In genomic region chr10:14659626-14660196, GRCh38 we compare ENCODE assay signal across 8 cellular contexts.
DNase-seq lines count a peak whose midpoint lies in the region; ATAC-seq and TF ChIP-seq lines count a peak whose summit lies in the region.

No MANE protein-coding gene starts in this region.

- no peaks in the 10 kb centered on the region for H3K9me2 ChIP-seq in SK-N-SH

- peaks cover 0 to 3% (median under 1%) of the 10 kb centered on the region in 4 donors for H3K4me1 ChIP-seq in esophagus muscularis mucosa
- no peaks in the 10 kb centered on the region for H3K4me1 ChIP-seq in thyroid gland
- H3K4me1 ChIP-seq in SK-N-SH (ENCODE audit: control insufficient read depth in 1 of 2, insufficient read depth in 2 of 2, low read depth in 1 of 2, low read length in 1 of 2): peaks cover 0 to 3% of the 10 kb centered on the region in 2 experiments; a peak in 1 of 4 replicates

- ATAC-seq in HG03039 (IDR thresholded peaks at IDR 0.05; ENCODE audit: unreplicated experiment): peak; percentile 82
- ATAC-seq in esophagus mucosa: peak; percentile 39

- TF ChIP-seq CTCF in esophagus muscularis mucosa (IDR thresholded peaks at IDR 0.05): no peak
- TF ChIP-seq CTCF in thyroid gland (IDR thresholded peaks at IDR 0.05): no peak
- TF ChIP-seq CTCF in SK-N-SH (IDR thresholded peaks at IDR 0.05): no peak

- DNase-seq in GM19238 (ENCODE audit: insufficient read length, low spot score) (peak; percentile 44), SKM-1 (lab: John Stamatoyannopoulos, UW; ENCODE audit: unreplicated experiment) (peak; percentile 83), esophagus muscularis mucosa (ENCODE audit: extremely low spot score) (no peak), thyroid gland (no peak), SK-N-SH (no peak), posterior cingulate gyrus (no peak)

- H2AFZ ChIP-seq in SK-N-SH (ENCODE audit: low read depth): no peak overlapping the region

- TF ChIP-seq RAD21 in SK-N-SH (IDR thresholded peaks at IDR 0.05; ENCODE audit: low read length): no peak

- H3K27ac ChIP-seq in esophagus muscularis mucosa (replicated peaks in 1 of 4) (no peak overlapping the region), thyroid gland (no peak overlapping the region), SK-N-SH (ENCODE audit: low read depth in 2 of 2, low read length in 1 of 2) (no peak overlapping the region)

- no peaks in the 10 kb centered on the region for H4K20me1 ChIP-seq in SK-N-SH (ENCODE audit: insufficient read depth)

- no peak for TF ChIP-seq EP300 in esophagus muscularis mucosa (IDR thresholded peaks at IDR 0.05)
- no peak for TF ChIP-seq EP300 in SK-N-SH (IDR thresholded peaks at IDR 0.05; ENCODE audit: borderline replicate concordance in 1 of 2, low read depth in 1 of 2, low read length in 1 of 2)

- H3K36me3 ChIP-seq in esophagus muscularis mucosa (no peaks in the 10 kb centered on the region), thyroid gland (no peaks in the 10 kb centered on the region), SK-N-SH (replicated peaks in 1 of 2; ENCODE audit: control insufficient read depth in 1 of 2, insufficient read depth in 2 of 2, low read length in 1 of 2) (no peaks in the 10 kb centered on the region)

- no peak overlapping the region for H3K9ac ChIP-seq in SK-N-SH

- TF ChIP-seq POLR2A in esophagus muscularis mucosa (IDR thresholded peaks at IDR 0.05; ENCODE audit: low read depth) (no peak), thyroid gland (IDR thresholded peaks at IDR 0.05) (no peak)

- H3K27me3 ChIP-seq in esophagus muscularis mucosa: no peaks in the 10 kb centered on the region
- no peaks in the 10 kb centered on the region for H3K27me3 ChIP-seq in thyroid gland
- H3K27me3 ChIP-seq in SK-N-SH (ENCODE audit: insufficient read depth): no peaks in the 10 kb centered on the region

- no peaks in the 10 kb centered on the region for H3F3A ChIP-seq in SK-N-SH (replicated peaks; ENCODE audit: insufficient read depth)

- CTCF ChIA-PET in SK-N-SH (lab: Yijun Ruan, JAX): no interaction called here

- H3K9me3 ChIP-seq in esophagus muscularis mucosa (no peaks in the 10 kb centered on the region), thyroid gland (no peaks in the 10 kb centered on the region), SK-N-SH (no peaks in the 10 kb centered on the region)

- no peaks in the 10 kb centered on the region for H3K79me2 ChIP-seq in SK-N-SH (ENCODE audit: insufficient read depth)

- no peak overlapping the region for H3K4me3 ChIP-seq in esophagus muscularis mucosa
- no peak overlapping the region for H3K4me3 ChIP-seq in thyroid gland (replicated peaks in 1 of 3)
- H3K4me3 ChIP-seq in SK-N-SH (ENCODE audit: low read depth in 2 of 2, low read length in 1 of 2): no peak overlapping the region

- POLR2A ChIA-PET in SK-N-SH (lab: Yijun Ruan, JAX): no interaction called here

- H3K4me2 ChIP-seq in SK-N-SH: no peak overlapping the region

- WGBS in esophagus muscularis mucosa: 81% methylated on average over 7 of the region's 7 CpGs
- whole genome bisulfite sequencing in thyroid gland, 2 donors: 77 to 86% methylated on average over 7 of the region's 7 CpGs
- 56% methylated on average over 7 of the region's 7 CpGs for WGBS in SK-N-SH (ENCODE audit: low lambda C conversion rate)

- intact Hi-C loops in esophagus muscularis mucosa (cut with DNase I): loop anchor here (10.0 kb wide), 1 partner anchor 55 kb away; no protein-coding TSS in a partner anchor
- intact Hi-C loops in thyroid gland (cut with DNase I): no loop called here
- intact Hi-C loops in posterior cingulate gyrus (cut with DNase I): no loop called here

TF ChIP-seq in SK-N-SH, 30 proteins besides CTCF, POLR2A, EP300 and RAD21:
- TF ChIP-seq GABPA (IDR thresholded peaks at IDR 0.05; ENCODE audit: low read depth) (no peak), MEF2A (IDR thresholded peaks at IDR 0.05; ENCODE audit: borderline replicate concordance, low read depth) (no peak), ZBTB33 (IDR thresholded peaks at IDR 0.05; ENCODE audit: borderline replicate concordance, low read depth) (no peak), ELF1 (IDR thresholded peaks at IDR 0.05) (no peak), CHD2 (IDR thresholded peaks at IDR 0.05; ENCODE audit: low read length, partially characterized antibody) (no peak), SMC3 (IDR thresholded peaks at IDR 0.05; ENCODE audit: low read depth, low read length) (no peak), USF1 (IDR thresholded peaks at IDR 0.05; ENCODE audit: borderline replicate concordance, low read depth) (no peak), NRF1 (IDR thresholded peaks at IDR 0.05; ENCODE audit: low read depth, low read length) (no peak), FOSL2 (IDR thresholded peaks at IDR 0.05; ENCODE audit: borderline replicate concordance, low read depth) (no peak), TCF12 (IDR thresholded peaks at IDR 0.05) (no peak), REST (IDR thresholded peaks at IDR 0.05; ENCODE audit: low read depth, low read length) (no peak), FOXM1 (IDR thresholded peaks at IDR 0.05; ENCODE audit: low read depth) (no peak), SIN3A (IDR thresholded peaks at IDR 0.05; ENCODE audit: borderline replicate concordance, low read depth, low read length) (no peak), NFIC (IDR thresholded peaks at IDR 0.05; ENCODE audit: borderline replicate concordance) (no peak)

Comparison
In these comparisons a context has a peak if more than half of its experiments do, and no peak if none do; other contexts are left out.
1. DNase-seq: peak in GM19238 (single experiment) and SKM-1 (single experiment); none in esophagus muscularis mucosa (single experiment), thyroid gland (0 of 2), SK-N-SH (single experiment) and posterior cingulate gyrus (0 of 10).